ENCODE assay signal across 9 cellular contexts in genomic region chr19:46000497-46001246, GRCh38. TPM values are rescaled to one million over a fixed set of nuclear protein-coding genes. Genes with fewer than 3 reads are reported as not detected.
DNase-seq lines count a peak whose midpoint lies in the region; ATAC-seq and TF ChIP-seq lines count a peak whose summit lies in the region.
"Had no signal": no experiment of that assay in that cellular context is flagged by ENCODE, and none has a peak within 500 bp of the region (broad histone marks: within the 10 kb centered on the region; RNA-seq: fewer than 3 reads in every experiment).

No MANE protein-coding gene starts in this region.

- H3K27me3 Mint-ChIP-seq in activated T-cell treated with anti-CD3 and anti-CD28 coated beads, Interleukin-2, amount 50 U/mL, for 4 hours (ENCODE audit: low read depth) = peaks cover 6% of the 10 kb centered on the region

- H3K36me3 ChIP-seq in fibroblast of lung (ENCODE audit: control insufficient read depth, insufficient read depth, low read length) = peaks cover 3% of the 10 kb centered on the region

- H3K27ac ChIP-seq in fibroblast of lung (ENCODE audit: insufficient read depth, low read length) = no peak overlapping the region
- H3K27ac ChIP-seq: epithelial cell of prostate had no signal

- no peaks in the 10 kb centered on the region for H3K27me3 ChIP-seq in fibroblast of lung (ENCODE audit: control insufficient read depth, insufficient read depth, low read length)

- H3K4me3 Mint-ChIP-seq in activated T-cell treated with anti-CD3 and anti-CD28 coated beads, Interleukin-2, amount 50 U/mL, for 4 hours = peak overlapping the region; percentile 66

- peaks cover 14% of the 10 kb centered on the region for H3K36me3 Mint-ChIP-seq in activated T-cell treated with anti-CD3 and anti-CD28 coated beads, Interleukin-2, amount 50 U/mL, for 4 hours (ENCODE audit: insufficient read depth)

- in situ Hi-C loops in KBM-7 (cut with MboI; ENCODE audit: low pct_unique_long_range_greater_than_20kb, low sequenced_read_pairs) = no loop called here

- no peak for TF ChIP-seq CTCF in fibroblast of lung (conservative IDR thresholded peaks at IDR 0.05 in 1 of 2, IDR thresholded peaks at IDR 0.05 in 1 of 2; ENCODE audit: low read depth in 1 of 2, low read length in 2 of 2)

- DNase-seq in COR-L47 (lab: John Stamatoyannopoulos, UW) = peak; percentile 65
- peak; percentile 73 for DNase-seq in NCI-H2227 (lab: John Stamatoyannopoulos, UW; ENCODE audit: unreplicated experiment)
- DNase-seq in activated T-cell treated with anti-CD3 and anti-CD28 coated beads, Interleukin-2, amount 50 U/mL, for 4 hours = peak; percentile 77
- DNase-seq in fibroblast of lung (ENCODE audit: low read depth in 2 of 2) = no peak
- DNase-seq in pons (ENCODE audit: low spot score) = peak; percentile 43
- DNase-seq in KBM-7 = no peak

- H2AFZ ChIP-seq in fibroblast of lung (ENCODE audit: low read length) = no peak overlapping the region

- H3K79me2 ChIP-seq in fibroblast of lung (ENCODE audit: control insufficient read depth, insufficient read depth, low read length) = no peaks in the 10 kb centered on the region

- no peaks in the 10 kb centered on the region for H3K9me3 Mint-ChIP-seq in activated T-cell treated with anti-CD3 and anti-CD28 coated beads, Interleukin-2, amount 50 U/mL, for 4 hours

- peaks cover 26% of the 10 kb centered on the region for H3K4me1 Mint-ChIP-seq in activated T-cell treated with anti-CD3 and anti-CD28 coated beads, Interleukin-2, amount 50 U/mL, for 4 hours (ENCODE audit: low read depth)

- no peaks in the 10 kb centered on the region for H3K4me1 ChIP-seq in fibroblast of lung (ENCODE audit: control insufficient read depth, extremely low read depth, insufficient read depth, low read length)

- peak; percentile 88 to 92 for ATAC-seq in activated T-cell treated with anti-CD3 and anti-CD28 coated beads, Interleukin-2, amount 50 U/mL, for 4 hours
- no peak for ATAC-seq in HG03095 (IDR thresholded peaks at IDR 0.05; ENCODE audit: unreplicated experiment)
- no peak for ATAC-seq in HG03175 (IDR thresholded peaks at IDR 0.05; ENCODE audit: unreplicated experiment)

- no peaks in the 10 kb centered on the region for H4K20me1 ChIP-seq in fibroblast of lung (ENCODE audit: control insufficient read depth, extremely low read depth, insufficient read depth, low read length)

- H3K9me3 ChIP-seq in fibroblast of lung (ENCODE audit: control insufficient read depth, insufficient read depth, low read depth, low read length) = no peaks in the 10 kb centered on the region

- no peak overlapping the region for H3K9ac ChIP-seq in fibroblast of lung (ENCODE audit: insufficient read depth, low read length)

- peak overlapping the region in 1 of 4 experiments; percentile 20 for H3K4me3 ChIP-seq in fibroblast of lung (replicated peaks in 1 of 4; ENCODE audit: control extremely low read depth in 1 of 4, insufficient read depth in 1 of 4, low read depth in 3 of 4, low read length in 4 of 4)

- H3K4me2 ChIP-seq in fibroblast of lung (ENCODE audit: extremely low read depth, insufficient read depth, low read length) = peak overlapping the region; percentile 51

RNA-seq across cellular contexts. Expression of gene CCDC61, which starts 5.4 kb away (rescaled TPM):
- total RNA-seq in activated T-cell treated with anti-CD3 and anti-CD28 coated beads, Interleukin-2, amount 50 U/mL, for 4 hours = 10 to 100 TPM; 16.1 to 18.0 (median 18.0) TPM
- 5.6 and 8.9 TPM in 2 replicates for total RNA-seq in fibroblast of lung
- polyA plus RNA-seq in fibroblast of lung = 4.5 and 5.0 TPM in 2 replicates
- polyA plus RNA-seq in fibroblast of lung (2012) = 7.3 and 10.1 TPM in 2 replicates
- polyA minus RNA-seq in fibroblast of lung (ENCODE audit: low replicate concordance) = 5.7 and 8.8 TPM in 2 replicates

RNA-seq across cellular contexts. Expression of gene PGLYRP1, which starts 22.2 kb away (rescaled TPM):
- not detected for total RNA-seq in activated T-cell treated with anti-CD3 and anti-CD28 coated beads, Interleukin-2, amount 50 U/mL, for 4 hours
- not detected in 2 replicates for total RNA-seq in fibroblast of lung
- not detected in 2 replicates for polyA plus RNA-seq in fibroblast of lung
- not detected in 2 replicates for polyA plus RNA-seq in fibroblast of lung (2012)
- polyA minus RNA-seq in fibroblast of lung (ENCODE audit: low replicate concordance) = not detected in 2 replicates

RNA-seq across cellular contexts. Expression of gene NOVA2, which starts 27.0 kb away (rescaled TPM):
- total RNA-seq in activated T-cell treated with anti-CD3 and anti-CD28 coated beads, Interleukin-2, amount 50 U/mL, for 4 hours = not detected
- not detected in 2 replicates for total RNA-seq in fibroblast of lung
- 0.01 and 0.03 TPM in 2 replicates for polyA plus RNA-seq in fibroblast of lung
- polyA plus RNA-seq in fibroblast of lung (2012) = 0.03 and 0.12 TPM in 2 replicates
- polyA minus RNA-seq in fibroblast of lung (ENCODE audit: low replicate concordance) = 0.04 TPM in 1 of 2 replicates, not detected in the other

RNA-seq across cellular contexts. Expression of gene IGFL4, which starts 40.1 kb away (rescaled TPM):
- not detected for total RNA-seq in activated T-cell treated with anti-CD3 and anti-CD28 coated beads, Interleukin-2, amount 50 U/mL, for 4 hours
- not detected in 2 replicates for total RNA-seq in fibroblast of lung
- polyA plus RNA-seq in fibroblast of lung = not detected in 2 replicates
- polyA plus RNA-seq in fibroblast of lung (2012) = not detected in 2 replicates
- polyA minus RNA-seq in fibroblast of lung (ENCODE audit: low replicate concordance) = not detected in 2 replicates

Comparison
In these comparisons a context has a peak if more than half of its experiments do, and no peak if none do; other contexts are left out.
1. DNase-seq: peak in COR-L47 (single experiment), NCI-H2227 (single experiment), activated T-cell treated with anti-CD3 and anti-CD28 coated beads, Interleukin-2, amount 50 U/mL, for 4 hours (single experiment) and pons (single experiment); none in fibroblast of lung (0 of 2) and KBM-7 (single experiment).
2. ATAC-seq: peak in activated T-cell treated with anti-CD3 and anti-CD28 coated beads, Interleukin-2, amount 50 U/mL, for 4 hours (2 of 2); none in HG03095 (single experiment) and HG03175 (single experiment).